20 cellular contexts compared by ENCODE assay signal in the genomic region with DNA sequence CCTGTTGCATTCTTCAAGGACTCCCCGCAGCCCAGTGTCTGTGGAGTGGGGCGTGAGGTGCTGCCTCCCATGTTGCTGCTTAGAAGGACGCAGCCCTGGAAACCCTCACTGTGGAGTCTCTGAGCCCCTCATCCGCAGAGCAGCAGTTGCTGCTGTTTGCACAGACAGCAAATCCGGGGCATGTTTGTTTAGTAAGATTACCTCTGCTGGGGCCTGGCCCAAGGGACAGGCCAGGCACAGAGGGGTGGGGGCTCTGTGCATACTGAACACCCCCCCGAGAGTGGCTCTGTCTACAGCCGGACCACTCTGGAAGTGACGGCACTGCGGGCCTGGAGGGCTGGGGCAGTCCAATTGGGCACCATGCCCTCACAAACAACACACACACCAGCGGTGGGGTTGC. TPM values are rescaled to one million over a fixed set of nuclear protein-coding genes. Genes with fewer than 3 reads are reported as not detected.
A peak's percentile ranks its signal among the peaks of the same experiment; 100 is the strongest.
DNase-seq lines count a peak whose midpoint lies in the region; ATAC-seq and TF ChIP-seq lines count a peak whose summit lies in the region.
"Had no signal": no experiment of that assay in that cellular context is flagged by ENCODE, and none has a peak within 500 bp of the region (broad histone marks: within the 10 kb centered on the region; RNA-seq: fewer than 3 reads in every experiment).

No MANE protein-coding gene starts in this region.

- CTCF ChIA-PET in WTC11 (lab: Charles Lee): interaction anchor here (0.5 to 3.0 kb wide), 7 partner anchors 13 to 399 kb away, joined by 3 to 27 read pairs (median 3); no protein-coding TSS in a partner anchor

- no peaks in the 10 kb centered on the region for H3K36me3 Mint-ChIP-seq in WTC11

- H3K9me3 Mint-ChIP-seq in WTC11: no peaks in the 10 kb centered on the region

- no peak overlapping the region for H3K4me3 Mint-ChIP-seq in WTC11

- DNase-seq in NCI-H82 (lab: John Stamatoyannopoulos, UW): peak; percentile 82
- DNase-seq in NCI-H82 treated with DMSO at 0.1 percent for 48 hours (lab: John Stamatoyannopoulos, UW; ENCODE audit: unreplicated experiment): no peak
- DNase-seq in NCI-H69 (lab: John Stamatoyannopoulos, UW): peak; percentile 87
- peak; percentile 65 for DNase-seq in left kidney (ENCODE audit: low read depth, low spot score)
- no peak for DNase-seq in retina
- DNase-seq in WTC11 (ENCODE audit: low spot score): no peak
- DNase-seq: AML-193; DMS53; GDM1; MG63; NCI-H1436; NCI-H1930; NCI-H2171; NCI-H345; NK-92 treated with Interleukin-12 subunit alpha and Interleukin-12 subunit beta, amount 100 ng/mL, for 24 hours had no signal

- POLR2A ChIA-PET in WTC11 (lab: Charles Lee): no interaction called here

- no peaks in the 10 kb centered on the region for H3K4me1 Mint-ChIP-seq in WTC11

- H3K27me3 Mint-ChIP-seq in WTC11 (ENCODE audit: low read depth): no peaks in the 10 kb centered on the region

- H3K27ac Mint-ChIP-seq in WTC11: no peak overlapping the region; the same call in 1 of the 2 replicates

- no peak for TF ChIP-seq CTCF in WTC11 (IDR thresholded peaks at IDR 0.05)

- ATAC-seq in GM21423 (IDR thresholded peaks at IDR 0.05; ENCODE audit: unreplicated experiment) (no peak), WTC11 (no peak), HG02938 (IDR thresholded peaks at IDR 0.05; ENCODE audit: unreplicated experiment) (no peak)
- ATAC-seq: SK-N-SH treated with all-trans-retinoic acid at 6 μM for 48 hours had no signal

TF ChIP-seq in WTC11, 78 proteins besides CTCF, POLR2A, EP300 and RAD21:
- TF ChIP-seq ZNF396 (CRISPR knock-in tag; IDR thresholded peaks at IDR 0.05; ENCODE audit: borderline replicate concordance): no peak
- TF ChIP-seq CREM (CRISPR knock-in tag; IDR thresholded peaks at IDR 0.05): no peak
- TF ChIP-seq, protein P1, sequence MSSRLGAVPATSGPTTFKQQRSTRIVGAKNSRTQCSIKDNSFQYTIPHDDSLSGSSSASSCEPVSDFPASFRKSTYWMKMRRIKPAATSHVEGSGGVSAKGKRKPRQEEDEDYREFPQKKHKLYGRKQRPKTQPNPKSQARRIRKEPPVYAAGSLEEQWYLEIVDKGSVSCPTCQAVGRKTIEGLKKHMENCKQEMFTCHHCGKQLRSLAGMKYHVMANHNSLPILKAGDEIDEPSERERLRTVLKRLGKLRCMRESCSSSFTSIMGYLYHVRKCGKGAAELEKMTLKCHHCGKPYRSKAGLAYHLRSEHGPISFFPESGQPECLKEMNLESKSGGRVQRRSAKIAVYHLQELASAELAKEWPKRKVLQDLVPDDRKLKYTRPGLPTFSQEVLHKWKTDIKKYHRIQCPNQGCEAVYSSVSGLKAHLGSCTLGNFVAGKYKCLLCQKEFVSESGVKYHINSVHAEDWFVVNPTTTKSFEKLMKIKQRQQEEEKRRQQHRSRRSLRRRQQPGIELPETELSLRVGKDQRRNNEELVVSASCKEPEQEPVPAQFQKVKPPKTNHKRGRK (CRISPR knock-in tag; IDR thresholded peaks at IDR 0.05; ENCODE audit: borderline replicate concordance): no peak
- no peak for TF ChIP-seq ZNF232 (CRISPR knock-in tag; IDR thresholded peaks at IDR 0.05)
- no peak for TF ChIP-seq ZNF281 (CRISPR knock-in tag; IDR thresholded peaks at IDR 0.05)
- no peak for TF ChIP-seq ZNF263 (CRISPR knock-in tag; IDR thresholded peaks at IDR 0.05; ENCODE audit: low read depth)
- TF ChIP-seq NR1H2 (CRISPR knock-in tag; IDR thresholded peaks at IDR 0.05): no peak
- no peak for TF ChIP-seq NFE2L1 (CRISPR knock-in tag; IDR thresholded peaks at IDR 0.05)
- TF ChIP-seq NR3C1 (CRISPR knock-in tag; conservative IDR thresholded peaks at IDR 0.05; ENCODE audit: low read depth): no peak
- no peak for TF ChIP-seq CREB1 (CRISPR knock-in tag; IDR thresholded peaks at IDR 0.05)
- TF ChIP-seq, protein P2, sequence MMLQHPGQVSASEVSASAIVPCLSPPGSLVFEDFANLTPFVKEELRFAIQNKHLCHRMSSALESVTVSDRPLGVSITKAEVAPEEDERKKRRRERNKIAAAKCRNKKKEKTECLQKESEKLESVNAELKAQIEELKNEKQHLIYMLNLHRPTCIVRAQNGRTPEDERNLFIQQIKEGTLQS (CRISPR knock-in tag; conservative IDR thresholded peaks at IDR 0.05): no peak
- TF ChIP-seq, protein P3, sequence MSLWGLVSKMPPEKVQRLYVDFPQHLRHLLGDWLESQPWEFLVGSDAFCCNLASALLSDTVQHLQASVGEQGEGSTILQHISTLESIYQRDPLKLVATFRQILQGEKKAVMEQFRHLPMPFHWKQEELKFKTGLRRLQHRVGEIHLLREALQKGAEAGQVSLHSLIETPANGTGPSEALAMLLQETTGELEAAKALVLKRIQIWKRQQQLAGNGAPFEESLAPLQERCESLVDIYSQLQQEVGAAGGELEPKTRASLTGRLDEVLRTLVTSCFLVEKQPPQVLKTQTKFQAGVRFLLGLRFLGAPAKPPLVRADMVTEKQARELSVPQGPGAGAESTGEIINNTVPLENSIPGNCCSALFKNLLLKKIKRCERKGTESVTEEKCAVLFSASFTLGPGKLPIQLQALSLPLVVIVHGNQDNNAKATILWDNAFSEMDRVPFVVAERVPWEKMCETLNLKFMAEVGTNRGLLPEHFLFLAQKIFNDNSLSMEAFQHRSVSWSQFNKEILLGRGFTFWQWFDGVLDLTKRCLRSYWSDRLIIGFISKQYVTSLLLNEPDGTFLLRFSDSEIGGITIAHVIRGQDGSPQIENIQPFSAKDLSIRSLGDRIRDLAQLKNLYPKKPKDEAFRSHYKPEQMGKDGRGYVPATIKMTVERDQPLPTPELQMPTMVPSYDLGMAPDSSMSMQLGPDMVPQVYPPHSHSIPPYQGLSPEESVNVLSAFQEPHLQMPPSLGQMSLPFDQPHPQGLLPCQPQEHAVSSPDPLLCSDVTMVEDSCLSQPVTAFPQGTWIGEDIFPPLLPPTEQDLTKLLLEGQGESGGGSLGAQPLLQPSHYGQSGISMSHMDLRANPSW (CRISPR knock-in tag; conservative IDR thresholded peaks at IDR 0.05; ENCODE audit: low read depth): no peak
- no peak for TF ChIP-seq JUN (CRISPR knock-in tag; IDR thresholded peaks at IDR 0.05)
- TF ChIP-seq FOXK1 (CRISPR knock-in tag; IDR thresholded peaks at IDR 0.05): no peak
- no peak for TF ChIP-seq TP53 (CRISPR knock-in tag; IDR thresholded peaks at IDR 0.05)
- no peak for TF ChIP-seq ATF1 (CRISPR knock-in tag; IDR thresholded peaks at IDR 0.05)
TF ChIP-seq in WTC11: peak in this region for 0.

RNA-seq across cellular contexts. Expression of gene CCDC188, which starts 22.9 kb away (rescaled TPM):
- not detected in 3 replicates for total RNA-seq in WTC11 (2021)
- total RNA-seq: A172, H1 had no signal

RNA-seq across cellular contexts. Expression of gene ZDHHC8, which starts 42.1 kb away (rescaled TPM):
- total RNA-seq in WTC11 (2021): 72.3 to 79.7 TPM (median 77.6 TPM) in 3 replicates

RNA-seq across cellular contexts. Expression of gene TRMT2A, which starts 56.7 kb away (rescaled TPM):
- 52.0 to 68.6 TPM (median 53.7 TPM) in 3 replicates for total RNA-seq in WTC11 (2021)

RNA-seq across cellular contexts. Expression of gene RANBP1, which starts 57.8 kb away (rescaled TPM):
- total RNA-seq in WTC11 (2021): 379 to 443 TPM (median 400 TPM) in 3 replicates

Comparison
In these comparisons a context has a peak if more than half of its experiments do, and no peak if none do; other contexts are left out.
1. DNase-seq: peak in NCI-H82 (single experiment), NCI-H69 (single experiment) and left kidney (single experiment); none in NCI-H82 treated with DMSO at 0.1 percent for 48 hours (single experiment), retina (single experiment) and WTC11 (single experiment).